ENCODE assay signal across 10 cellular contexts in genomic region chr2:43070676-43071491, GRCh38.
DNase-seq lines count a peak whose midpoint lies in the region; ATAC-seq and TF ChIP-seq lines count a peak whose summit lies in the region.
"Had no signal": no experiment of that assay in that cellular context is flagged by ENCODE, and none has a peak within 500 bp of the region (broad histone marks: within the 10 kb centered on the region; RNA-seq: fewer than 3 reads in every experiment).

No MANE protein-coding gene starts in this region.

- peaks cover 42% of the 10 kb centered on the region for H3K4me1 ChIP-seq in Panc1 (ENCODE audit: control insufficient read depth, insufficient read depth, low read length)
- H3K4me1 ChIP-seq in thoracic aorta (ENCODE audit: control insufficient read depth in 1 of 2, low read depth in 2 of 2), result peaks cover 46 to 60% of the 10 kb centered on the region in 2 donors
- H3K4me1 ChIP-seq: HAP-1 had no signal

- in situ Hi-C loops in Panc1 (cut with HindIII; ENCODE audit: low pct_unique_long_range_greater_than_20kb, low sequenced_read_pairs), result no loop called here

- no peaks in the 10 kb centered on the region for H3K36me3 ChIP-seq in Panc1 (ENCODE audit: control insufficient read depth, insufficient read depth, low read length)
- no peaks in the 10 kb centered on the region for H3K36me3 ChIP-seq in thoracic aorta
- H3K36me3 ChIP-seq: HAP-1 had no signal

- TF ChIP-seq CTCF in Panc1 (IDR thresholded peaks at IDR 0.05) (no peak), thoracic aorta (IDR thresholded peaks at IDR 0.05) (no peak), GM10266 (IDR thresholded peaks at IDR 0.05; ENCODE audit: control insufficient read depth, insufficient read depth, low read depth, missing control alignments) (no peak)

- H3K9me3 ChIP-seq in Panc1 (ENCODE audit: control insufficient read depth, insufficient read depth, low read depth, low read length), result no peaks in the 10 kb centered on the region
- H3K9me3 ChIP-seq in thoracic aorta, result no peaks in the 10 kb centered on the region
- H3K9me3 ChIP-seq: HAP-1 had no signal

- DNase-seq in Panc1 (ENCODE audit: low read depth, low spot score) (no peak), Right ventricle myocardium inferior (ENCODE audit: missing footprints) (no peak), myocyte (ENCODE audit: low read depth) (peak; percentile 56), thoracic aorta (ENCODE audit: low spot score) (no peak), GM10266 (ENCODE audit: extremely low spot score) (no peak), NCI-H2081 (lab: John Stamatoyannopoulos, UW) (no peak), DMS79 treated with DMSO at 0.1 percent for 48 hours (lab: John Stamatoyannopoulos, UW) (no peak)
- DNase-seq: anterior cingulate cortex had no signal

- H3K27ac ChIP-seq in Panc1 (ENCODE audit: low read length) (peak overlapping the region; percentile 63; the same call in 1 of the 2 replicates), thoracic aorta (peak overlapping the region; percentile 61 to 63)

- no peaks in the 10 kb centered on the region for H3K27me3 ChIP-seq in Panc1 (ENCODE audit: control insufficient read depth, insufficient read depth, low read length)
- H3K27me3 ChIP-seq in thoracic aorta (replicated peaks; ENCODE audit: insufficient read depth), result no peaks in the 10 kb centered on the region

- no TSS peak for BruUV-seq in Panc1 (replicated peaks; lab: Mats Ljungman, UMichigan)

- intact Hi-C loops in Panc1 (cut with micrococcal nuclease; ENCODE audit: unreplicated experiment), result no loop called here
- intact Hi-C loops in Right ventricle myocardium inferior (cut with DNase I), result loop anchor here (5.0 kb wide), 2 partner anchors 44 to 151 kb away; no protein-coding TSS in a partner anchor

- ATAC-seq in Panc1 (no peak), Right ventricle myocardium inferior (peak; percentile 45), thoracic aorta (ENCODE audit: insufficient number of reproducible peaks, low FRiP score, low read depth) (no peak), HG03135 (IDR thresholded peaks at IDR 0.05; ENCODE audit: unreplicated experiment) (no peak)

- no peak overlapping the region for H3K4me3 ChIP-seq in Panc1 (ENCODE audit: low read depth in 2 of 2, low read length in 2 of 2)
- H3K4me3 ChIP-seq in thoracic aorta, result no peak overlapping the region
- H3K4me3 ChIP-seq: HAP-1 had no signal

- CTCF ChIA-PET in Panc1 (lab: Charles Lee), result interaction anchor here (0.6 kb wide), 1 partner anchor 35 kb away, joined by 3 read pairs; no protein-coding TSS in a partner anchor

- POLR2A ChIA-PET in Panc1 (lab: Charles Lee), result no interaction called here
